Comparison of ENCODE assay signal across 9 cellular contexts in genomic region chr20:19628570-19629134, GRCh38.
DNase-seq lines count a peak whose midpoint lies in the region; ATAC-seq, FAIRE-seq and TF ChIP-seq lines count a peak whose summit lies in the region.
"Had no signal": no experiment of that assay in that cellular context is flagged by ENCODE, and none has a peak within 500 bp of the region (broad histone marks: within the 10 kb centered on the region; RNA-seq: fewer than 3 reads in every experiment).

No MANE protein-coding gene starts in this region.

- no peak for TF ChIP-seq POLR2A in stomach (IDR thresholded peaks at IDR 0.05)

- no peaks in the 10 kb centered on the region for H3K36me3 ChIP-seq in CD8-positive, alpha-beta T cell (ENCODE audit: insufficient read depth, low read length)
- no peaks in the 10 kb centered on the region for H3K36me3 ChIP-seq in left lung
- H3K36me3 ChIP-seq in stomach = no peaks in the 10 kb centered on the region

- 42 to 87% (median 58%) methylated on average over 1 to 2 of the region's 2 CpGs for WGBS in stomach, 5 donors

- no peaks in the 10 kb centered on the region for H3K9me3 Mint-ChIP-seq in CD8-positive, alpha-beta T cell

- no peak overlapping the region for H3K27ac Mint-ChIP-seq in CD8-positive, alpha-beta T cell
- H3K27ac Mint-ChIP-seq: T-cell had no signal

- CTCF ChIA-PET in CD8-positive, alpha-beta T cell (lab: Charles Lee) = interaction anchor here (0.9 to 1.3 kb wide), 2 partner anchors 8 to 23 kb away, joined by 3 to 4 read pairs; no protein-coding TSS in a partner anchor

- peak; percentile 22 for TF ChIP-seq CTCF in CD8-positive, alpha-beta T cell (IDR thresholded peaks at IDR 0.05)
- TF ChIP-seq CTCF in LNCAP (IDR thresholded peaks at IDR 0.05) = peak; percentile 81
- peak; percentile 71 for TF ChIP-seq CTCF in cardiac fibroblast (IDR thresholded peaks at IDR 0.05; ENCODE audit: low read depth, low read length)
- peak; percentile 38 to 54 for TF ChIP-seq CTCF in left lung (IDR thresholded peaks at IDR 0.05)
- peak in 5 of 7 experiments; percentile 43 to 69 (median 58) for TF ChIP-seq CTCF in stomach (IDR thresholded peaks at IDR 0.05)

- POLR2A ChIA-PET in CD8-positive, alpha-beta T cell (lab: Charles Lee) = no interaction called here

- H3K27ac ChIP-seq in CD8-positive, alpha-beta T cell (ENCODE audit: low read depth, low read length) = no peak overlapping the region
- H3K27ac ChIP-seq in left lung (no peak overlapping the region), stomach (no peak overlapping the region)

- no peaks in the 10 kb centered on the region for H3K4me1 Mint-ChIP-seq in CD8-positive, alpha-beta T cell (ENCODE audit: low read depth)
- H3K4me1 Mint-ChIP-seq: T-cell had no signal

- H3K27me3 ChIP-seq in CD8-positive, alpha-beta T cell (ENCODE audit: insufficient read depth, low read length) = no peaks in the 10 kb centered on the region
- no peaks in the 10 kb centered on the region for H3K27me3 ChIP-seq in left lung
- H3K27me3 ChIP-seq in stomach = no peaks in the 10 kb centered on the region

- no peak overlapping the region for H3K4me3 Mint-ChIP-seq in CD8-positive, alpha-beta T cell
- H3K4me3 Mint-ChIP-seq: T-cell had no signal

- no peak for TF ChIP-seq EP300 in stomach (IDR thresholded peaks at IDR 0.05)

- ATAC-seq in CD8-positive, alpha-beta T cell = no peak
- ATAC-seq in left lung = peak; percentile 91
- ATAC-seq in HG03565 (IDR thresholded peaks at IDR 0.05; ENCODE audit: unreplicated experiment) = no peak
- ATAC-seq: T-cell had no signal

- no peaks in the 10 kb centered on the region for H3K4me1 ChIP-seq in CD8-positive, alpha-beta T cell (ENCODE audit: insufficient read depth, low read length)
- H3K4me1 ChIP-seq in left lung = no peaks in the 10 kb centered on the region
- H3K4me1 ChIP-seq in stomach = peaks cover 0 to 7% (median 0%) of the 10 kb centered on the region in 4 donors

- intact Hi-C loops in CD8-positive, alpha-beta T cell (cut with DNase I, micrococcal nuclease) = no loop called here
- intact Hi-C loops in left lung (cut with DNase I) (no loop called here), stomach (cut with DNase I; ENCODE audit: low total_unique reads) (no loop called here)

- no peaks in the 10 kb centered on the region for H3K36me3 Mint-ChIP-seq in CD8-positive, alpha-beta T cell
- H3K36me3 Mint-ChIP-seq: T-cell had no signal

- H3K9me3 ChIP-seq in CD8-positive, alpha-beta T cell (ENCODE audit: low read length) = no peaks in the 10 kb centered on the region
- H3K9me3 ChIP-seq in left lung = no peaks in the 10 kb centered on the region
- no peaks in the 10 kb centered on the region for H3K9me3 ChIP-seq in stomach

- H3K4me3 ChIP-seq in CD8-positive, alpha-beta T cell (ENCODE audit: low read depth, low read length) = no peak overlapping the region
- H3K4me3 ChIP-seq in cardiac fibroblast (replicated peaks in 1 of 2; ENCODE audit: low read depth in 2 of 2, low read length in 2 of 2) = no peak overlapping the region
- no peak overlapping the region for H3K4me3 ChIP-seq in left lung
- no peak overlapping the region for H3K4me3 ChIP-seq in stomach

- peaks cover 17% of the 10 kb centered on the region for H3K27me3 Mint-ChIP-seq in CD8-positive, alpha-beta T cell (ENCODE audit: low read depth)

- DNase-seq in CD8-positive, alpha-beta T cell = peak in 2 of 7 experiments; percentile 19 to 21
- DNase-seq in GM19239 (ENCODE audit: insufficient read length, low spot score) = peak; percentile 52
- DNase-seq in RCC 7860 (ENCODE audit: low spot score) = peak; percentile 32
- DNase-seq in cardiac fibroblast (ENCODE audit: low read depth in 2 of 2) = peak; percentile 74 to 77
- no peak for DNase-seq in left lung
- peak; percentile 65 for DNase-seq in stomach

- FAIRE-seq in GM19239 (lab: Jason Lieb, UNC) (peak; percentile 85), RCC 7860 (lab: Jason Lieb, UNC) (no peak)

Comparison
In these comparisons a context has a peak if more than half of its experiments do, and no peak if none do; other contexts are left out.
1. DNase-seq: peak in GM19239 (single experiment), RCC 7860 (single experiment), cardiac fibroblast (2 of 2) and stomach (single experiment); none in left lung (0 of 2).
2. CTCF ChIP-seq: peak in every context shown above with its lines; median percentile 81 in LNCAP; 71 in cardiac fibroblast; 58 in stomach; 46 in left lung; 22 in CD8-positive, alpha-beta T cell.